ENCODE assay signal across 1 cellular context in the genomic region with DNA sequence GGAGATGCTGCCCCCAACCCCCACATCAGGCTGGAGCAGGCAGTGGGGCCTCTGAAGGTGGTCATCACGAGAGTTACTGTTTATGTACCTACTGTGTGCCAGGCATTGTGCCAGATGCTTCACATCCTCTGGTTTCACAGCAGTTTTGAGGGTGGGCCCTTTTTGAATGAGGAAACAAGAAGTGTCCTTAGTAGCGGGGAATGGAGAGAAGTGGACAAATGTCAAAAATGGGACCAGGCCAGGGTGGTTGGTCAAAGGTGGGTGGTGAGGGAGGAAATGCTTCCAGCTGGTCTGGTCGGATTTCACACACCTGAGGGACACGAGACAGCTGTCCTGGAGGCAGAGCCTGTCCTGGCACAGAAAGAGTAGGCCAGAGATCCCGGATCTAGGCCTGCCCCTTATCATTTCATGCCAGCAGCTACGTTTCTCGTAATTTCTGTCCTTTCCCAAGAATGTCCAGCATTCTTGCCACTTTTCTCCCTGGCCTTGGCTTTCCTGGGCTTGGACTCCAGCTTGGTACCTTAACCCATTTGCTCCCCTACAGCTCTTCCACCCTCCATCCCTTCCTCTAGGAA.
TF ChIP-seq lines count a peak whose summit lies in the region.

No MANE protein-coding gene starts in this region.

TF ChIP-seq in H1, 55 proteins besides CTCF, POLR2A, EP300 and RAD21:
- TF ChIP-seq, protein P1, sequence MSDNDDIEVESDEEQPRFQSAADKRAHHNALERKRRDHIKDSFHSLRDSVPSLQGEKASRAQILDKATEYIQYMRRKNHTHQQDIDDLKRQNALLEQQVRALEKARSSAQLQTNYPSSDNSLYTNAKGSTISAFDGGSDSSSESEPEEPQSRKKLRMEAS (IDR thresholded peaks at IDR 0.05), result no peak
- TF ChIP-seq CTBP2 (IDR thresholded peaks at IDR 0.05; ENCODE audit: borderline replicate concordance, insufficient read depth, insufficient read length, low read length), result no peak
- no peak for TF ChIP-seq NANOG (IDR thresholded peaks at IDR 0.05; ENCODE audit: insufficient read depth, low read depth, low read length, poor library complexity, severe bottlenecking)
- no peak for TF ChIP-seq RFX5 (IDR thresholded peaks at IDR 0.05; ENCODE audit: borderline replicate concordance, low read depth, low read length)
- TF ChIP-seq FOSL1 (IDR thresholded peaks at IDR 0.05; ENCODE audit: insufficient read depth, low read depth, low read length), result no peak
